In genomic region chr17:57892146-57892819, GRCh38 we compare ENCODE assay signal across 8 cellular contexts. TPM values are rescaled to one million over a fixed set of nuclear protein-coding genes. Genes with fewer than 3 reads are reported as not detected.
A peak's percentile ranks its signal among the peaks of the same experiment; 100 is the strongest.
DNase-seq lines count a peak whose midpoint lies in the region; ATAC-seq and TF ChIP-seq lines count a peak whose summit lies in the region.

No MANE protein-coding gene starts in this region.

- H3K36me3 Mint-ChIP-seq in activated naive CD8-positive, alpha-beta T cell treated with anti-CD3 and anti-CD28 coated beads for 36 hours: no peaks in the 10 kb centered on the region
- H3K36me3 Mint-ChIP-seq in glutamatergic neuron (ENCODE audit: unreplicated experiment): no peaks in the 10 kb centered on the region

- peaks cover 2% of the 10 kb centered on the region for H3K4me1 Mint-ChIP-seq in activated naive CD8-positive, alpha-beta T cell treated with anti-CD3 and anti-CD28 coated beads for 36 hours
- H3K4me1 Mint-ChIP-seq in glutamatergic neuron (ENCODE audit: low read depth, unreplicated experiment): peaks cover 35% of the 10 kb centered on the region

- DNase-seq in GM12865 (ENCODE audit: low read depth): peak; percentile 82
- DNase-seq in LNCaP clone FGC (ENCODE audit: low read depth): peak; percentile 46
- DNase-seq in SKM-1 treated with dmso at 0.1 percent for 144 hours (lab: John Stamatoyannopoulos, UW; ENCODE audit: unreplicated experiment): peak; percentile 68
- peak; percentile 77 for DNase-seq in activated naive CD8-positive, alpha-beta T cell treated with anti-CD3 and anti-CD28 coated beads for 36 hours
- DNase-seq in glutamatergic neuron: peak; percentile 93
- DNase-seq in ovary: peak; percentile 72 to 90 (median 86)

- TF ChIP-seq CTCF in GM12865 (IDR thresholded peaks at IDR 0.05; ENCODE audit: insufficient read depth, low read depth, low read length, missing control alignments) (peak; percentile 99), LNCaP clone FGC (IDR thresholded peaks at IDR 0.05; ENCODE audit: control insufficient read depth, extremely low read depth, insufficient read depth) (peak; percentile 95), glutamatergic neuron (IDR thresholded peaks at IDR 0.05; ENCODE audit: partially characterized antibody, unreplicated experiment) (peak; percentile 93), ovary (IDR thresholded peaks at IDR 0.05) (peak; percentile 59 to 84 (median 82))

- TF ChIP-seq POLR2A in ovary (IDR thresholded peaks at IDR 0.05): no peak

- 33 to 40% (median 39%) methylated on average over 6 of the region's 6 CpGs for WGBS in ovary, 3 donors

- no peak for TF ChIP-seq EP300 in ovary (IDR thresholded peaks at IDR 0.05)

- peaks cover 50% of the 10 kb centered on the region for H3K4me1 ChIP-seq in ovary (ENCODE audit: insufficient read depth)

- H3K4me3 ChIP-seq in GM12865 (ENCODE audit: low read depth, low read length): no peak overlapping the region
- H3K4me3 ChIP-seq in LNCaP clone FGC (ENCODE audit: low read depth, low read length): no peak overlapping the region
- H3K4me3 ChIP-seq in ovary: no peak overlapping the region

- no peak overlapping the region for H3K27ac Mint-ChIP-seq in activated naive CD8-positive, alpha-beta T cell treated with anti-CD3 and anti-CD28 coated beads for 36 hours
- peak overlapping the region; percentile 96 for H3K27ac Mint-ChIP-seq in glutamatergic neuron (ENCODE audit: unreplicated experiment)

- H3K9me3 Mint-ChIP-seq in activated naive CD8-positive, alpha-beta T cell treated with anti-CD3 and anti-CD28 coated beads for 36 hours: no peaks in the 10 kb centered on the region
- H3K9me3 Mint-ChIP-seq in glutamatergic neuron (ENCODE audit: unreplicated experiment): peaks cover 4% of the 10 kb centered on the region

- intact Hi-C loops in ovary (cut with DNase I): loop anchor here in 3 of 4 donors (5.0 to 10.0 kb wide), 3 partner anchors 63 to 715 kb away; partner anchors contain the start of genes CUEDC1 (in 1 of the 3) and VEZF1 (in 1 of the 3)

- peak overlapping the region; percentile 35 to 73 for H3K27ac ChIP-seq in ovary
- H3K27ac ChIP-seq in temporal lobe (ENCODE audit: low read depth, low read length): peak overlapping the region; percentile 97

- no peak overlapping the region for H3K4me3 Mint-ChIP-seq in activated naive CD8-positive, alpha-beta T cell treated with anti-CD3 and anti-CD28 coated beads for 36 hours
- H3K4me3 Mint-ChIP-seq in glutamatergic neuron (ENCODE audit: unreplicated experiment): peak overlapping the region; percentile 73

- H3K9me3 ChIP-seq in ovary: no peaks in the 10 kb centered on the region

- H3K36me3 ChIP-seq in ovary: no peaks in the 10 kb centered on the region

- H3K27me3 Mint-ChIP-seq in activated naive CD8-positive, alpha-beta T cell treated with anti-CD3 and anti-CD28 coated beads for 36 hours: no peaks in the 10 kb centered on the region
- peaks cover 15% of the 10 kb centered on the region for H3K27me3 Mint-ChIP-seq in glutamatergic neuron (ENCODE audit: unreplicated experiment)

- no peaks in the 10 kb centered on the region for H3K27me3 ChIP-seq in ovary

- no peak for ATAC-seq in HG03095 (IDR thresholded peaks at IDR 0.05; ENCODE audit: unreplicated experiment)

RNA-seq across cellular contexts. Expression of gene MRPS23, which starts 42.4 kb away (rescaled TPM):
- total RNA-seq in activated naive CD8-positive, alpha-beta T cell treated with anti-CD3 and anti-CD28 coated beads for 36 hours: 10 to 100 TPM; 85.0 to 91.4 TPM
- total RNA-seq in glutamatergic neuron (ENCODE audit: unreplicated experiment): 50.0 TPM
- total RNA-seq in ovary: 10 to 100 TPM; 12.2 to 37.9 (median 31.2) TPM
- polyA plus RNA-seq in ovary: 10 to 100 TPM; 23.4 to 26.2 TPM
- 17.7 TPM for total RNA-seq in temporal lobe
